ENCODE assay signal across 18 cellular contexts in genomic region chr21:43847301-43847700, GRCh38. TPM values are rescaled to one million over a fixed set of nuclear protein-coding genes. Genes with fewer than 3 reads are reported as not detected.
DNase-seq lines count a peak whose midpoint lies in the region; ATAC-seq and TF ChIP-seq lines count a peak whose summit lies in the region.
"Had no signal": no experiment of that assay in that cellular context is flagged by ENCODE, and none has a peak within 500 bp of the region (broad histone marks: within the 10 kb centered on the region; RNA-seq: fewer than 3 reads in every experiment).

No MANE protein-coding gene starts in this region.

- peak overlapping the region; percentile 36 for H3K27ac Mint-ChIP-seq in T-helper 2 cell treated with Interferon-gamma antibody and Interleukin-4, amounts not matched to agents 5 μg/mL and 100 μg/mL, for 36 hours
- H3K27ac Mint-ChIP-seq: CD8-positive, alpha-beta memory T cell; H9 had no signal

- DNase-seq in T-helper 2 cell treated with Interferon-gamma antibody and Interleukin-4, amounts not matched to agents 5 μg/mL and 100 μg/mL, for 36 hours (ENCODE audit: low spot score) = no peak
- DNase-seq in T-helper 2 cell (no peak), WERI-Rb-1 (peak; percentile 91), neuronal stem cell (ENCODE audit: low spot score) (no peak), germinal center (ENCODE audit: low spot score) (no peak), NCI-H1417 (lab: John Stamatoyannopoulos, UW) (no peak)
- DNase-seq: AML-193, Caco-2, DMS53, GF-D8, GM23248, H9, IMR-90 had no signal

- H4K91ac ChIP-seq in neuronal stem cell (ENCODE audit: low read depth, low read length, poor library complexity) = no peak overlapping the region

- no peak overlapping the region for H3K4me3 Mint-ChIP-seq in T-helper 2 cell treated with Interferon-gamma antibody and Interleukin-4, amounts not matched to agents 5 μg/mL and 100 μg/mL, for 36 hours
- H3K4me3 Mint-ChIP-seq: CD8-positive, alpha-beta memory T cell; H9 had no signal

- peak overlapping the region; percentile 84 for H2BK12ac ChIP-seq in neuronal stem cell (ENCODE audit: low read length)

- H3K79me1 ChIP-seq in neuronal stem cell (ENCODE audit: low read depth, low read length) = no peaks in the 10 kb centered on the region

- no peak for TF ChIP-seq CTCF in WERI-Rb-1 (IDR thresholded peaks at IDR 0.05; ENCODE audit: low read depth, low read length)

- H3K23ac ChIP-seq in neuronal stem cell (ENCODE audit: low read depth, low read length, poor library complexity) = peak overlapping the region; percentile 55

- ATAC-seq in GM19351 (IDR thresholded peaks at IDR 0.05; ENCODE audit: unreplicated experiment) = no peak
- no peak for ATAC-seq in GM21723 (IDR thresholded peaks at IDR 0.05; ENCODE audit: unreplicated experiment)

- peaks cover 20% of the 10 kb centered on the region for H3K4me1 Mint-ChIP-seq in T-helper 2 cell treated with Interferon-gamma antibody and Interleukin-4, amounts not matched to agents 5 μg/mL and 100 μg/mL, for 36 hours (ENCODE audit: low read depth)

- no peak overlapping the region for H2BK120ac ChIP-seq in neuronal stem cell (ENCODE audit: low read depth, low read length)

- no peak overlapping the region for H3K4me2 ChIP-seq in neuronal stem cell (ENCODE audit: insufficient read depth, low read length, poor library complexity, severe bottlenecking)
- H3K4me2 ChIP-seq: BLaER1 had no signal

- peak overlapping the region; percentile 38 for H3K14ac ChIP-seq in neuronal stem cell (ENCODE audit: low read length)

- H3K36me3 Mint-ChIP-seq in T-helper 2 cell treated with Interferon-gamma antibody and Interleukin-4, amounts not matched to agents 5 μg/mL and 100 μg/mL, for 36 hours (ENCODE audit: low read depth) = peaks cover 9% of the 10 kb centered on the region

- peak overlapping the region; percentile 13 for H3K18ac ChIP-seq in neuronal stem cell (ENCODE audit: low read length)

- H3K27ac ChIP-seq in WERI-Rb-1 = peak overlapping the region; percentile 73
- no peak overlapping the region for H3K27ac ChIP-seq in neuronal stem cell (replicated peaks; ENCODE audit: low read length)
- H3K27ac ChIP-seq: 22Rv1, BLaER1, GM23248 had no signal

- H3K27me3 Mint-ChIP-seq in T-helper 2 cell treated with Interferon-gamma antibody and Interleukin-4, amounts not matched to agents 5 μg/mL and 100 μg/mL, for 36 hours (ENCODE audit: low read depth) = no peaks in the 10 kb centered on the region

- H3K9ac ChIP-seq in neuronal stem cell (ENCODE audit: low read depth, low read length, poor library complexity) = no peak overlapping the region
- H3K9ac ChIP-seq: BLaER1, GM23248 had no signal

- H2AFZ ChIP-seq in neuronal stem cell (ENCODE audit: low read length) = no peak overlapping the region
- H2AFZ ChIP-seq: GM23248 had no signal

- no peak overlapping the region for H4K8ac ChIP-seq in neuronal stem cell (ENCODE audit: low read depth, low read length)

- peaks cover 28% of the 10 kb centered on the region for H3K9me3 Mint-ChIP-seq in T-helper 2 cell treated with Interferon-gamma antibody and Interleukin-4, amounts not matched to agents 5 μg/mL and 100 μg/mL, for 36 hours
- H3K9me3 Mint-ChIP-seq: CD8-positive, alpha-beta memory T cell; H9 had no signal

- H3K27me3 ChIP-seq in WERI-Rb-1 (ENCODE audit: insufficient read depth, low read depth, severe bottlenecking) (no peaks in the 10 kb centered on the region), neuronal stem cell (ENCODE audit: control insufficient read depth in 3 of 3, insufficient read depth in 3 of 3, low read depth in 1 of 3, low read length in 3 of 3) (peaks cover 0 to 10% (median 0%) of the 10 kb centered on the region in 3 experiments)
- H3K27me3 ChIP-seq: BLaER1 had no signal

- H3K4me3 ChIP-seq in WERI-Rb-1 (ENCODE audit: low read depth, low read length) = peak overlapping the region; percentile 2; the same call in 1 of the 2 replicates
- no peak overlapping the region for H3K4me3 ChIP-seq in neuronal stem cell (ENCODE audit: low read length in 2 of 2)
- H3K4me3 ChIP-seq: BLaER1, GM23248 had no signal

- no peak overlapping the region for H3K4ac ChIP-seq in neuronal stem cell (ENCODE audit: low read length)

- H3K9me3 ChIP-seq in WERI-Rb-1 (ENCODE audit: severe bottlenecking) = peaks cover 3% of the 10 kb centered on the region
- H3K9me3 ChIP-seq in neuronal stem cell (replicated peaks in 1 of 2; ENCODE audit: control insufficient read depth in 2 of 2, insufficient read depth in 1 of 2, low read depth in 1 of 2, low read length in 2 of 2) = peaks cover 2 to 6% of the 10 kb centered on the region in 2 donors
- H3K9me3 ChIP-seq: Caco-2 had no signal

- H2BK5ac ChIP-seq in neuronal stem cell (ENCODE audit: low read length) = no peak overlapping the region

- peak overlapping the region; percentile 94 for H2AK5ac ChIP-seq in neuronal stem cell (ENCODE audit: low read depth, low read length)

- WGBS in neuronal stem cell (ENCODE audit: extremely low coverage in 2 of 2, insufficient read length in 2 of 2, insufficient replicate concordance in 1 of 2), 2 donors = no CpG with 5 or more reads among the region's 14 CpGs

- H2BK15ac ChIP-seq in neuronal stem cell (ENCODE audit: low read length) = no peak overlapping the region

- no peaks in the 10 kb centered on the region for H3K4me1 ChIP-seq in neuronal stem cell (ENCODE audit: control insufficient read depth in 2 of 2, insufficient read depth in 1 of 2, low read depth in 1 of 2, low read length in 2 of 2)
- H3K4me1 ChIP-seq: BLaER1, Caco-2 had no signal

- H3K36me3 ChIP-seq in WERI-Rb-1 = no peaks in the 10 kb centered on the region
- H3K36me3 ChIP-seq in neuronal stem cell (replicated peaks in 1 of 2; ENCODE audit: control insufficient read depth in 2 of 2, insufficient read depth in 2 of 2, low read length in 2 of 2) = no peaks in the 10 kb centered on the region
- H3K36me3 ChIP-seq: BLaER1 had no signal

RNA-seq across cellular contexts. Expression of gene AGPAT3, which starts 17.7 kb away (rescaled TPM):
- 7.7 TPM for polyA plus RNA-seq in neuronal stem cell (2013, experiment 1 of 2)
- polyA plus RNA-seq in neuronal stem cell (2013, experiment 2 of 2) = 7.4 TPM

RNA-seq across cellular contexts. Expression of gene RRP1, which starts 57.9 kb away (rescaled TPM):
- polyA plus RNA-seq in neuronal stem cell (2013, experiment 1 of 2) = 18.5 TPM
- polyA plus RNA-seq in neuronal stem cell (2013, experiment 2 of 2) = 19.3 TPM
